Comparison of ENCODE assay signal across 11 cellular contexts in the genomic region with DNA sequence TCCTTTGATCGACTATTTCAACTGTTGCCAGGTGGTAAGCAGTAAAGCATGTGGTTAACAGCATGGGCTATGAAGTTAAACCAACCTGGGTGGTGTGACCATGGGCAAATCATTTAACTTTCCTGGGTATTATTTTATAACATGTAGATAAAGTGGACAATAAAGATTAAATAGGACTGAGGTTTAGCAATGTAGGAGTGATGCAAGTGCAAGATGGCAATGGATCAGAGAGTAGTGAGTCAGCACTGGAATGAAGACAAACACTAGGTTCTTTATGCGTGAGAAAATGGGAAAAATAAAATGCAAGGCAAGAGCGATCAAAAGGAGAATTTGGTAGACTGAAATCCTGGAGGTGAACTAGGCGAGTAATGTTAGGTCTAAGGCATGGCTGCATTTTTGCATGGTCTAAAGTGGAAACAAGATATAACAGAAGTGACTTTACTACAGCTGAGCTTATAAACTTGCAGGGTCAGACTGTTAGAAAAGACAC.
DNase-seq lines count a peak whose midpoint lies in the region; TF ChIP-seq lines count a peak whose summit lies in the region.
"Had no signal": no experiment of that assay in that cellular context is flagged by ENCODE, and none has a peak within 500 bp of the region (broad histone marks: within the 10 kb centered on the region; RNA-seq: fewer than 3 reads in every experiment).

No MANE protein-coding gene starts in this region.

- no peak for TF ChIP-seq CTCF in adrenal gland (IDR thresholded peaks at IDR 0.05)

- POLR2A ChIA-PET in CD8-positive, alpha-beta memory T cell (lab: Charles Lee): no interaction called here

- H3K27me3 Mint-ChIP-seq in CD8-positive, alpha-beta memory T cell: no peaks in the 10 kb centered on the region

- H3K36me3 ChIP-seq in adrenal gland (replicated peaks in 1 of 2): no peaks in the 10 kb centered on the region
- no peaks in the 10 kb centered on the region for H3K36me3 ChIP-seq in CD8-positive, alpha-beta memory T cell (ENCODE audit: insufficient read depth, low read length)

- peaks cover 14 to 37% of the 10 kb centered on the region in 2 donors for H3K4me1 ChIP-seq in adrenal gland (replicated peaks in 1 of 2)
- H3K4me1 ChIP-seq in CD8-positive, alpha-beta memory T cell (ENCODE audit: insufficient read depth, low read length): no peaks in the 10 kb centered on the region

- H3K27ac ChIP-seq in adrenal gland: peak overlapping the region; percentile 15 to 86 (median 63)
- H3K27ac ChIP-seq in CD8-positive, alpha-beta memory T cell (ENCODE audit: low read depth, low read length): no peak overlapping the region

- no peak for TF ChIP-seq POLR2A in adrenal gland (IDR thresholded peaks at IDR 0.05)

- CTCF ChIA-PET in CD8-positive, alpha-beta memory T cell (lab: Charles Lee): no interaction called here

- intact Hi-C loops in adrenal gland (cut with DNase I): no loop called here

- peak; percentile 87 for DNase-seq in HCEC 1CT
- DNase-seq in adrenal gland: peak in 4 of 7 donors; percentile 33 to 61 (median 43)
- DNase-seq in glomerular visceral epithelial cell (ENCODE audit: extremely low spot score): peak; percentile 69
- peak; percentile 57 for DNase-seq in stromal cell of bone marrow (ENCODE audit: low read depth)
- DNase-seq in NCI-H2029 treated with DMSO at 0.1 percent for 48 hours (lab: John Stamatoyannopoulos, UW): no peak
- no peak for DNase-seq in CD8-positive, alpha-beta memory T cell
- no peak for DNase-seq in NAMALWA (ENCODE audit: low spot score)
- no peak for DNase-seq in NCI-H526 treated with DMSO at 0.1 percent for 48 hours (lab: John Stamatoyannopoulos, UW)
- DNase-seq: Karpas-422; stimulated activated CD4-positive, alpha-beta T cell treated with anti-CD3 and anti-CD28 coated beads, Interleukin-12 subunit alpha, Interleukin-12 subunit beta, amount 100 ng/mL, for 4 hours had no signal

- H3K27me3 ChIP-seq in adrenal gland: no peaks in the 10 kb centered on the region
- no peaks in the 10 kb centered on the region for H3K27me3 ChIP-seq in CD8-positive, alpha-beta memory T cell (ENCODE audit: insufficient read depth, low read length, poor library complexity, severe bottlenecking)

- no peak overlapping the region for H3K4me3 Mint-ChIP-seq in CD8-positive, alpha-beta memory T cell

- H3K36me3 Mint-ChIP-seq in CD8-positive, alpha-beta memory T cell: peaks cover 0 to 3% (median 0%) of the 10 kb centered on the region in 3 donors

- peaks cover 0 to 5% (median 0%) of the 10 kb centered on the region in 3 donors for H3K9me3 ChIP-seq in adrenal gland (replicated peaks in 1 of 3)
- H3K9me3 ChIP-seq in CD8-positive, alpha-beta memory T cell (ENCODE audit: low read length): no peaks in the 10 kb centered on the region

- H3K4me1 Mint-ChIP-seq in CD8-positive, alpha-beta memory T cell: no peaks in the 10 kb centered on the region

- no peaks in the 10 kb centered on the region for H3K9me3 Mint-ChIP-seq in CD8-positive, alpha-beta memory T cell

- 53 to 61% (median 57%) methylated on average over 4 of the region's 4 CpGs for WGBS in adrenal gland, 4 donors

- H3K4me3 ChIP-seq in adrenal gland: peak overlapping the region in 1 of 4 donors; percentile 7
- no peak overlapping the region for H3K4me3 ChIP-seq in CD8-positive, alpha-beta memory T cell (ENCODE audit: low read length)
- H3K4me3 ChIP-seq: SK-N-MC had no signal

- H3K27ac Mint-ChIP-seq in CD8-positive, alpha-beta memory T cell: no peak overlapping the region

Comparison
In these comparisons a context has a peak if more than half of its experiments do, and no peak if none do; other contexts are left out.
1. DNase-seq: peak in HCEC 1CT (single experiment), adrenal gland (4 of 7), glomerular visceral epithelial cell (single experiment) and stromal cell of bone marrow (single experiment); none in NCI-H2029 treated with DMSO at 0.1 percent for 48 hours (single experiment), CD8-positive, alpha-beta memory T cell (0 of 5), NAMALWA (single experiment) and NCI-H526 treated with DMSO at 0.1 percent for 48 hours (single experiment).